In genomic region chrX:120309873-120310730, GRCh38 we compare ENCODE assay signal across 10 cellular contexts. TPM values are rescaled to one million over a fixed set of nuclear protein-coding genes. Genes with fewer than 3 reads are reported as not detected.
A peak's percentile ranks its signal among the peaks of the same experiment; 100 is the strongest.
DNase-seq lines count a peak whose midpoint lies in the region; ATAC-seq and TF ChIP-seq lines count a peak whose summit lies in the region.
"Had no signal": no experiment of that assay in that cellular context is flagged by ENCODE, and none has a peak within 500 bp of the region (broad histone marks: within the 10 kb centered on the region; RNA-seq: fewer than 3 reads in every experiment).

No MANE protein-coding gene starts in this region.

- in situ Hi-C loops in GM13976 (cut with MboI; ENCODE audit: low sequenced_read_pairs, unreplicated experiment), result no loop called here

- H4K20me1 ChIP-seq in PC-9 (ENCODE audit: insufficient read depth), result no peaks in the 10 kb centered on the region
- H4K20me1 ChIP-seq in neural progenitor cell (ENCODE audit: low read depth), result no peaks in the 10 kb centered on the region

- no peaks in the 10 kb centered on the region for H3K79me2 ChIP-seq in PC-9 (ENCODE audit: low read depth)
- H3K79me2 ChIP-seq in neural progenitor cell (ENCODE audit: low read depth), result no peaks in the 10 kb centered on the region

- H3K36me3 ChIP-seq in PC-9 (ENCODE audit: low read depth) (no peaks in the 10 kb centered on the region), neural progenitor cell (no peaks in the 10 kb centered on the region)

- H3K27ac ChIP-seq in PC-9 (no peak overlapping the region), neural progenitor cell (no peak overlapping the region)

- intact Hi-C loops in PC-9 (cut with micrococcal nuclease; ENCODE audit: unreplicated experiment), result loop anchor here (1.0 to 10.0 kb wide), 3 partner anchors 60 to 425 kb away; partner anchors contain the start of gene ZBTB33

- H3K4me3 ChIP-seq in PC-9 (peak overlapping the region; percentile 60), neural progenitor cell (peak overlapping the region; percentile 47)

- no peaks in the 10 kb centered on the region for H3K9me3 Mint-ChIP-seq in effector memory CD8-positive, alpha-beta T cell
- peaks cover 2% of the 10 kb centered on the region for H3K9me3 Mint-ChIP-seq in neural progenitor cell

- peaks cover 0 to 6% of the 10 kb centered on the region in 2 donors for H3K27me3 Mint-ChIP-seq in effector memory CD8-positive, alpha-beta T cell
- peaks cover 25% of the 10 kb centered on the region for H3K27me3 Mint-ChIP-seq in neural progenitor cell (ENCODE audit: insufficient read depth, low read depth)

- POLR2A ChIA-PET in PC-9 (lab: Charles Lee; ENCODE audit: unreplicated experiment), result interaction anchor here (0.7 kb wide), 2 partner anchors 59 to 170 kb away, joined by 3 to 5 read pairs; partner anchors contain the start of gene ZBTB33

- peaks cover 9% of the 10 kb centered on the region; the same call in 1 of the 2 replicates for H3K4me1 ChIP-seq in PC-9 (replicated peaks; ENCODE audit: insufficient read depth)
- H3K4me1 ChIP-seq in neural progenitor cell, result peaks cover 5% of the 10 kb centered on the region

- CTCF ChIA-PET in PC-9 (lab: Charles Lee), result interaction anchor here (1.3 kb wide), 1 partner anchor 142 kb away, joined by 4 read pairs; no protein-coding TSS in a partner anchor

- BruUV-seq in PC-9 (replicated peaks; lab: Mats Ljungman, UMichigan), result TSS peak; percentile 71

- H3K9ac ChIP-seq in neural progenitor cell, result no peak overlapping the region

- H2AFZ ChIP-seq in PC-9 (peak overlapping the region; percentile 85), neural progenitor cell (replicated peaks) (no peak overlapping the region)

- no peaks in the 10 kb centered on the region for H3F3A ChIP-seq in PC-9 (ENCODE audit: insufficient read depth, low read depth)
- peaks cover 10% of the 10 kb centered on the region for H3F3A ChIP-seq in neural progenitor cell (ENCODE audit: low read depth)

- peak overlapping the region; percentile 84 to 89 for H3K27ac Mint-ChIP-seq in effector memory CD8-positive, alpha-beta T cell
- H3K27ac Mint-ChIP-seq in neural progenitor cell, result no peak overlapping the region

- TF ChIP-seq CTCF in GM13976 (IDR thresholded peaks at IDR 0.05; ENCODE audit: borderline replicate concordance, control extremely low read depth, extremely low read depth, insufficient read depth, missing control alignments), result no peak
- no peak for TF ChIP-seq CTCF in PC-9 (conservative IDR thresholded peaks at IDR 0.05)
- TF ChIP-seq CTCF in neural progenitor cell (IDR thresholded peaks at IDR 0.05), result no peak

- DNase-seq in GM13976 (ENCODE audit: low spot score), result peak; percentile 27
- DNase-seq in PC-9, result peak; percentile 51 to 71
- DNase-seq in effector memory CD8-positive, alpha-beta T cell, result no peak
- peak; percentile 67 for DNase-seq in neural progenitor cell (ENCODE audit: low spot score)
- no peak for DNase-seq in NCI-H146 treated with DMSO at 0.1 percent for 48 hours (lab: John Stamatoyannopoulos, UW; ENCODE audit: unreplicated experiment)
- DNase-seq in SKM-1 (lab: John Stamatoyannopoulos, UW; ENCODE audit: unreplicated experiment), result no peak
- no peak for DNase-seq in middle frontal gyrus (ENCODE audit: extremely low spot score, low spot score)

- H3K4me1 Mint-ChIP-seq in effector memory CD8-positive, alpha-beta T cell (ENCODE audit: low read depth in 2 of 2), result peaks cover 19 to 21% of the 10 kb centered on the region in 2 donors
- H3K4me1 Mint-ChIP-seq in neural progenitor cell, result peaks cover 44% of the 10 kb centered on the region

- H3K9me3 ChIP-seq in PC-9 (ENCODE audit: insufficient read depth, low read depth) (no peaks in the 10 kb centered on the region), neural progenitor cell (ENCODE audit: low read depth) (no peaks in the 10 kb centered on the region)

- H3K27me3 ChIP-seq in PC-9 (ENCODE audit: insufficient read depth, low read depth), result no peaks in the 10 kb centered on the region
- H3K27me3 ChIP-seq in neural progenitor cell, result peaks cover 95% of the 10 kb centered on the region

- H3K4me2 ChIP-seq in PC-9 (peak overlapping the region; percentile 95), neural progenitor cell (peak overlapping the region; percentile 88)

- peaks cover 8% of the 10 kb centered on the region for H3K36me3 Mint-ChIP-seq in effector memory CD8-positive, alpha-beta T cell (ENCODE audit: insufficient read depth)
- H3K36me3 Mint-ChIP-seq in neural progenitor cell, result no peaks in the 10 kb centered on the region

- no peaks in the 10 kb centered on the region for H3K9me2 ChIP-seq in PC-9 (ENCODE audit: insufficient read depth)

- peak overlapping the region; percentile 77 to 79 for H3K4me3 Mint-ChIP-seq in effector memory CD8-positive, alpha-beta T cell
- peak overlapping the region; percentile 87 for H3K4me3 Mint-ChIP-seq in neural progenitor cell

- ATAC-seq in effector memory CD8-positive, alpha-beta T cell (replicated peaks), result no peak
- ATAC-seq in HG02610 (IDR thresholded peaks at IDR 0.05; ENCODE audit: unreplicated experiment), result no peak

RNA-seq across cellular contexts. Expression of gene TMEM255A, which starts 1.2 kb away (rescaled TPM):
- 9.4 and 16.7 TPM in 2 replicates for total RNA-seq in PC-9 (2021)
- 2.0 and 3.5 TPM in 2 replicates for total RNA-seq in neural progenitor cell (ENCODE audit: low replicate concordance)
- total RNA-seq: pulmonary artery endothelial cell; T-helper 1 cell treated with Interleukin-12 subunit alpha and Interleukin-12 subunit beta and Interleukin-4 antibody, amounts not matched to agents 30 ng/mL and 1 ng/mL, for 36 hours had no signal

RNA-seq across cellular contexts. Expression of gene ATP1B4, which starts 51.8 kb away (rescaled TPM):
- total RNA-seq in PC-9 (2021) (not detected in 2 replicates), neural progenitor cell (ENCODE audit: low replicate concordance) (not detected in 2 replicates)
- total RNA-seq: pulmonary artery endothelial cell; T-helper 1 cell treated with Interleukin-12 subunit alpha and Interleukin-12 subunit beta and Interleukin-4 antibody, amounts not matched to agents 30 ng/mL and 1 ng/mL, for 36 hours had no signal

RNA-seq across cellular contexts. Expression of gene ZBTB33, which starts 59.5 kb away (rescaled TPM):
- total RNA-seq in PC-9 (2021) (19.1 and 29.0 TPM in 2 replicates), neural progenitor cell (ENCODE audit: low replicate concordance) (33.1 and 45.6 TPM in 2 replicates)

Comparison
In these comparisons a context has a peak if more than half of its experiments do, and no peak if none do; other contexts are left out.
1. DNase-seq: peak in GM13976 (single experiment), PC-9 (2 of 2) and neural progenitor cell (single experiment); none in effector memory CD8-positive, alpha-beta T cell (0 of 3), NCI-H146 treated with DMSO at 0.1 percent for 48 hours (single experiment), SKM-1 (single experiment) and middle frontal gyrus (single experiment).